ENCODE assay signal across 12 cellular contexts in genomic region chr7:29839302-29839701, GRCh38. TPM values are rescaled to one million over a fixed set of nuclear protein-coding genes. Genes with fewer than 3 reads are reported as not detected.
A peak's percentile ranks its signal among the peaks of the same experiment; 100 is the strongest.
DNase-seq lines count a peak whose midpoint lies in the region; ATAC-seq, FAIRE-seq and TF ChIP-seq lines count a peak whose summit lies in the region.
"Had no signal": no experiment of that assay in that cellular context is flagged by ENCODE, and none has a peak within 500 bp of the region (broad histone marks: within the 10 kb centered on the region; RNA-seq: fewer than 3 reads in every experiment).

No MANE protein-coding gene starts in this region.

- H3K27me3 Mint-ChIP-seq in MCF 10A (ENCODE audit: insufficient read depth, unreplicated experiment) = peaks cover 69% of the 10 kb centered on the region

- ATAC-seq in left ventricle myocardium superior (peak; percentile 99), GM21423 (IDR thresholded peaks at IDR 0.05; ENCODE audit: unreplicated experiment) (no peak)
- ATAC-seq: foreskin keratinocyte had no signal

- H3K36me3 ChIP-seq in breast epithelium = no peaks in the 10 kb centered on the region

- no TSS peak for BruUV-seq in MCF 10A (replicated peaks; lab: Mats Ljungman, UMichigan)

- H3K9me3 Mint-ChIP-seq in MCF 10A (ENCODE audit: unreplicated experiment) = no peaks in the 10 kb centered on the region

- no peaks in the 10 kb centered on the region for H3K4me1 Mint-ChIP-seq in MCF 10A (ENCODE audit: insufficient read depth, unreplicated experiment)

- no peak overlapping the region for H3K4me3 ChIP-seq in breast epithelium

- TF ChIP-seq CTCF in MCF 10A (IDR thresholded peaks at IDR 0.05; ENCODE audit: unreplicated experiment) (no peak), breast epithelium (IDR thresholded peaks at IDR 0.05) (no peak)

- H3K27me3 ChIP-seq in breast epithelium = no peaks in the 10 kb centered on the region

- H3K4me1 ChIP-seq in breast epithelium = no peaks in the 10 kb centered on the region
- H3K4me1 ChIP-seq: foreskin keratinocyte had no signal

- CTCF ChIA-PET in MCF 10A (lab: Yijun Ruan, JAX) = interaction anchor here (0.6 kb wide), 2 partner anchors 578 to 664 kb away, joined by 3 read pairs; no protein-coding TSS in a partner anchor

- no peaks in the 10 kb centered on the region for H3K9me3 ChIP-seq in breast epithelium

- intact Hi-C loops in MCF 10A (cut with micrococcal nuclease) (no loop called here), breast epithelium (cut with DNase I; ENCODE audit: low total_unique reads) (no loop called here), left ventricle myocardium superior (cut with micrococcal nuclease) (no loop called here)

- H3K27ac ChIP-seq in breast epithelium = no peak overlapping the region
- H3K27ac ChIP-seq: foreskin keratinocyte had no signal

- H3K4me3 Mint-ChIP-seq in MCF 10A (ENCODE audit: unreplicated experiment) = no peak overlapping the region

- H3K36me3 Mint-ChIP-seq in MCF 10A (ENCODE audit: insufficient read depth, unreplicated experiment) = no peaks in the 10 kb centered on the region

- POLR2A ChIA-PET in MCF 10A (lab: Yijun Ruan, JAX) = interaction anchor here (0.5 kb wide), 1 partner anchor 62 kb away, joined by 4 read pairs; no protein-coding TSS in a partner anchor

- no peak for TF ChIP-seq POLR2A in breast epithelium (IDR thresholded peaks at IDR 0.05)

- FAIRE-seq in urothelium cell line (lab: Jason Lieb, UNC) = no peak

- H3K27ac Mint-ChIP-seq in MCF 10A (ENCODE audit: low read depth, unreplicated experiment) = no peak overlapping the region

- DNase-seq in MCF 10A (ENCODE audit: unreplicated experiment) (peak; percentile 34), breast epithelium (ENCODE audit: low spot score in 2 of 2) (no peak), amniotic epithelial cell (ENCODE audit: low read depth) (peak; percentile 29), left ventricle myocardium superior (peak; percentile 74), urothelium cell line (ENCODE audit: low spot score) (peak; percentile 65)
- DNase-seq in effector CD4-positive, alpha-beta T cell = no peak
- DNase-seq in NK-92 treated with Interleukin-12 subunit alpha and Interleukin-12 subunit beta, amount 100 ng/mL, for 24 hours (lab: John Stamatoyannopoulos, UW) = no peak
- DNase-seq: AML-193, amniotic stem cell, foreskin keratinocyte, NCI-H2227 treated with DMSO at 0.1 percent for 48 hours had no signal

RNA-seq across cellular contexts. Expression of gene WIPF3, which starts 33.0 kb away (rescaled TPM):
- not detected in 2 replicates for total RNA-seq in MCF 10A (2022)
- total RNA-seq in breast epithelium = 1 to 10 TPM in 1 of 3 donors, under 1 TPM in 2; 0.16 to 3.2 (median 0.66) TPM
- 6.2 TPM for total RNA-seq in left ventricle myocardium superior

Comparison
In these comparisons a context has a peak if more than half of its experiments do, and no peak if none do; other contexts are left out.
1. DNase-seq: peak in MCF 10A (single experiment), amniotic epithelial cell (single experiment), left ventricle myocardium superior (single experiment) and urothelium cell line (single experiment); none in breast epithelium (0 of 2), effector CD4-positive, alpha-beta T cell (single experiment) and NK-92 treated with Interleukin-12 subunit alpha and Interleukin-12 subunit beta, amount 100 ng/mL, for 24 hours (single experiment).